ENCODE assay signal across 2 cellular contexts in the genomic region with DNA sequence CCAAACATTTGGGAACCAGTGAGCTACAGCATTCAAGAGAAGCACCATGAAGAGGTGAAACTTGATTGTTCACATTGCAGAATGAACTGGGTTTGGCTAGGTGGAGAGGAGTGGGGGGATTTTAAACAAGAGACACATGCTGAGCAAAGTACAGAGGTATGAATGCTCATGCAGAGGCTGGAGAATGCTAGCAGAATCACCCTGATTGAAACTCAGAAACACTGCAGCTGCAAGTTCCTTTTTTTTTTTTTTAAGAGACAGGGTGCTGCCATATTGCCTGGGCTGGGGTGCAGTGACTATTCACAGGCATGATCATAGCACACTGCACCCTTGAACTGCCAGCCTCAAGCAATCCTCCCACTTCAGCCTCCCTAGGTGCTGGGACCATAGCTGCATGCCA.
TF ChIP-seq lines count a peak whose summit lies in the region.

No MANE protein-coding gene starts in this region.

TF ChIP-seq in HepG2, 621 proteins besides CTCF, POLR2A, EP300 and RAD21:
- TF ChIP-seq ZBTB8A (CRISPR knock-in tag; IDR thresholded peaks at IDR 0.05; ENCODE audit: borderline replicate concordance, low read depth): no peak
- no peak for TF ChIP-seq ZFP1 (CRISPR knock-in tag; IDR thresholded peaks at IDR 0.05)
- TF ChIP-seq ZNF652 (CRISPR knock-in tag; IDR thresholded peaks at IDR 0.05; ENCODE audit: borderline replicate concordance, low read depth): 0 out of 2 replicates have a peak, but pooled peaks have one; percentile 21
- TF ChIP-seq, protein P1, sequence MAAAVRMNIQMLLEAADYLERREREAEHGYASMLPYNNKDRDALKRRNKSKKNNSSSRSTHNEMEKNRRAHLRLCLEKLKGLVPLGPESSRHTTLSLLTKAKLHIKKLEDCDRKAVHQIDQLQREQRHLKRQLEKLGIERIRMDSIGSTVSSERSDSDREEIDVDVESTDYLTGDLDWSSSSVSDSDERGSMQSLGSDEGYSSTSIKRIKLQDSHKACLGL (CRISPR knock-in tag; IDR thresholded peaks at IDR 0.05): no peak
- TF ChIP-seq TSC22D2 (CRISPR knock-in tag; IDR thresholded peaks at IDR 0.05; ENCODE audit: borderline replicate concordance): no peak
- TF ChIP-seq, protein P2, sequence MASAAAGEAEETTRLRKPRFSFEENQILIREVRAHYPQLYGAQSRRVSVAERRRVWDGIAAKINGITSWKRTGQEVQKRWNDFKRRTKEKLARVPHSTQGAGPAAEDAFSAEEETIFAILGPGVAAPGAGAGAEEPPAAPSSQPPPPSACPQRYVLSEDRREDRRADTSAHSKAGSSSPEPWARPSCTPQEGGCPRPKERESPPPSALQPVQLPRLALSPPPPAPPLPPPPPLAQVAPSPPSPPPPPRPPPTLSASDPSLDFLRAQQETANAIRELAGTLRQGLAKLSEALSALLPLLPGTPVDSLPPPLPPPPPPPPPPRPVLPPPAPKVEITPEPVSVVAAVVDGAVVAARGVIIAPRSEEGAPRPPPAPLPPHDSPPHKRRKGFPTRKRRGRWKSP (CRISPR knock-in tag; IDR thresholded peaks at IDR 0.05): no peak
- TF ChIP-seq, protein P3, sequence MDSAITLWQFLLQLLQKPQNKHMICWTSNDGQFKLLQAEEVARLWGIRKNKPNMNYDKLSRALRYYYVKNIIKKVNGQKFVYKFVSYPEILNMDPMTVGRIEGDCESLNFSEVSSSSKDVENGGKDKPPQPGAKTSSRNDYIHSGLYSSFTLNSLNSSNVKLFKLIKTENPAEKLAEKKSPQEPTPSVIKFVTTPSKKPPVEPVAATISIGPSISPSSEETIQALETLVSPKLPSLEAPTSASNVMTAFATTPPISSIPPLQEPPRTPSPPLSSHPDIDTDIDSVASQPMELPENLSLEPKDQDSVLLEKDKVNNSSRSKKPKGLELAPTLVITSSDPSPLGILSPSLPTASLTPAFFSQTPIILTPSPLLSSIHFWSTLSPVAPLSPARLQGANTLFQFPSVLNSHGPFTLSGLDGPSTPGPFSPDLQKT (CRISPR knock-in tag; IDR thresholded peaks at IDR 0.05; ENCODE audit: borderline replicate concordance): no peak

TF ChIP-seq in K562, 482 proteins besides CTCF, POLR2A, EP300 and RAD21:
- TF ChIP-seq ZNF384 (IDR thresholded peaks at IDR 0.05; ENCODE audit: low read depth, low read length): 0 out of 2 replicates have a peak, but pooled peaks have one; percentile 25
- no peak for TF ChIP-seq ZNF324 (CRISPR knock-in tag; IDR thresholded peaks at IDR 0.05)
- TF ChIP-seq, protein P4, sequence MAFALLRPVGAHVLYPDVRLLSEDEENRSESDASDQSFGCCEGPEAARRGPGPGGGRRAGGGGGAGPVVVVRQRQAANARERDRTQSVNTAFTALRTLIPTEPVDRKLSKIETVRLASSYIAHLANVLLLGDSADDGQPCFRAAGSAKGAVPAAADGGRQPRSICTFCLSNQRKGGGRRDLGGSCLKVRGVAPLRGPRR (CRISPR knock-in tag; IDR thresholded peaks at IDR 0.05): no peak
- TF ChIP-seq, protein P5, sequence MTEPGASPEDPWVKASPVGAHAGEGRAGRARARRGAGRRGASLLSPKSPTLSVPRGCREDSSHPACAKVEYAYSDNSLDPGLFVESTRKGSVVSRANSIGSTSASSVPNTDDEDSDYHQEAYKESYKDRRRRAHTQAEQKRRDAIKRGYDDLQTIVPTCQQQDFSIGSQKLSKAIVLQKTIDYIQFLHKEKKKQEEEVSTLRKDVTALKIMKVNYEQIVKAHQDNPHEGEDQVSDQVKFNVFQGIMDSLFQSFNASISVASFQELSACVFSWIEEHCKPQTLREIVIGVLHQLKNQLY (CRISPR knock-in tag; conservative IDR thresholded peaks at IDR 0.05): no peak
- TF ChIP-seq, protein P6, sequence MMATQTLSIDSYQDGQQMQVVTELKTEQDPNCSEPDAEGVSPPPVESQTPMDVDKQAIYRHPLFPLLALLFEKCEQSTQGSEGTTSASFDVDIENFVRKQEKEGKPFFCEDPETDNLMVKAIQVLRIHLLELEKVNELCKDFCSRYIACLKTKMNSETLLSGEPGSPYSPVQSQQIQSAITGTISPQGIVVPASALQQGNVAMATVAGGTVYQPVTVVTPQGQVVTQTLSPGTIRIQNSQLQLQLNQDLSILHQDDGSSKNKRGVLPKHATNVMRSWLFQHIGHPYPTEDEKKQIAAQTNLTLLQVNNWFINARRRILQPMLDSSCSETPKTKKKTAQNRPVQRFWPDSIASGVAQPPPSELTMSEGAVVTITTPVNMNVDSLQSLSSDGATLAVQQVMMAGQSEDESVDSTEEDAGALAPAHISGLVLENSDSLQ (IDR thresholded peaks at IDR 0.05): no peak
- no peak for TF ChIP-seq ELF4 (CRISPR knock-in tag; IDR thresholded peaks at IDR 0.05)
TF ChIP-seq in K562: peak in this region for 1.
